Comparison of ENCODE assay signal across 8 cellular contexts in genomic region chr7:727104-727805, GRCh38. TPM values are rescaled to one million over a fixed set of nuclear protein-coding genes. Genes with fewer than 3 reads are reported as not detected.
DNase-seq lines count a peak whose midpoint lies in the region; ATAC-seq and TF ChIP-seq lines count a peak whose summit lies in the region.

PRKAR1B (minus strand) TSS chr7:727281; CDS start chr7:711505, 15,776 bp downstream.

- H3K79me2 ChIP-seq in SK-N-SH (ENCODE audit: insufficient read depth), result peaks cover 60% of the 10 kb centered on the region; the same call in 1 of the 2 replicates
- peaks cover 81% of the 10 kb centered on the region for H3K79me2 ChIP-seq in mammary epithelial cell (ENCODE audit: insufficient read depth, low read length)

- H3K4me2 ChIP-seq in SK-N-SH (peak within 1 kb of the TSS; percentile 95), mammary epithelial cell (ENCODE audit: insufficient read depth, low read depth, low read length) (peak within 1 kb of the TSS; percentile 95)

- TF ChIP-seq EP300 in SK-N-SH (IDR thresholded peaks at IDR 0.05; ENCODE audit: borderline replicate concordance in 1 of 2, low read depth in 1 of 2, low read length in 1 of 2), result no peak

- H3K9me3 ChIP-seq in SK-N-SH (no peaks in the 10 kb centered on the region), mammary epithelial cell (replicated peaks; ENCODE audit: insufficient read depth, low read length) (peaks cover 20% of the 10 kb centered on the region)

- in situ Hi-C loops in mammary epithelial cell (cut with MboI; ENCODE audit: low sequenced_read_pairs in 2 of 2), result no loop called here

- H3K36me3 ChIP-seq in BJ (ENCODE audit: control insufficient read depth, insufficient read depth, low read length) (peaks cover 10% of the 10 kb centered on the region; the same call in 1 of the 2 replicates), SK-N-SH (replicated peaks in 1 of 2; ENCODE audit: control insufficient read depth in 1 of 2, insufficient read depth in 2 of 2, low read length in 1 of 2) (peaks cover 8 to 42% of the 10 kb centered on the region in 2 experiments), mammary epithelial cell (ENCODE audit: insufficient read depth, low read length) (peaks cover 7% of the 10 kb centered on the region)

- H2AFZ ChIP-seq in SK-N-SH (ENCODE audit: low read depth), result peak within 1 kb of the TSS; percentile 86
- H2AFZ ChIP-seq in mammary epithelial cell (ENCODE audit: low read depth, low read length), result peak within 1 kb of the TSS; percentile 82

- WGBS in SK-N-SH (ENCODE audit: low lambda C conversion rate), result under 1% methylated on average over 40 of the region's 66 CpGs
- WGBS in mammary epithelial cell (ENCODE audit: low coverage, missing lambda C conversion rate), result no CpG with 5 or more reads among the region's 66 CpGs

- H3K27me3 ChIP-seq in BJ (ENCODE audit: control insufficient read depth, insufficient read depth, low read length) (no peaks in the 10 kb centered on the region), SK-N-SH (ENCODE audit: insufficient read depth) (no peaks in the 10 kb centered on the region), mammary epithelial cell (ENCODE audit: insufficient read depth, low read length) (no peaks in the 10 kb centered on the region)

- no peak for TF ChIP-seq RAD21 in SK-N-SH (IDR thresholded peaks at IDR 0.05; ENCODE audit: low read length)

- no peaks in the 10 kb centered on the region for H3F3A ChIP-seq in SK-N-SH (replicated peaks; ENCODE audit: insufficient read depth)

- H3K9ac ChIP-seq in SK-N-SH (peak within 1 kb of the TSS; percentile 60), mammary epithelial cell (ENCODE audit: insufficient read depth, low read length) (peak within 1 kb of the TSS; percentile 39)

- H3K9me2 ChIP-seq in SK-N-SH, result no peaks in the 10 kb centered on the region

- dilution Hi-C loops in mammary epithelial cell (cut with HindIII; ENCODE audit: low sequenced_read_pairs), result no loop called here

- BruUV-seq in mammary epithelial cell (replicated peaks; lab: Mats Ljungman, UMichigan), result no TSS peak

- H3K4me3 ChIP-seq in BJ (ENCODE audit: low read depth, low read length) (peak within 1 kb of the TSS; percentile 53), SK-N-SH (ENCODE audit: low read depth in 2 of 2, low read length in 1 of 2) (peak within 1 kb of the TSS; percentile 73 to 83), mammary epithelial cell (replicated peaks in 1 of 3; ENCODE audit: insufficient read depth in 1 of 3, low read depth in 2 of 3, low read length in 3 of 3) (peak within 1 kb of the TSS; percentile 55 to 79 (median 66))

- no peaks in the 10 kb centered on the region for H4K20me1 ChIP-seq in SK-N-SH (ENCODE audit: insufficient read depth)
- H4K20me1 ChIP-seq in mammary epithelial cell (ENCODE audit: insufficient read depth, low read length), result no peaks in the 10 kb centered on the region

- H3K4me1 ChIP-seq in SK-N-SH (ENCODE audit: control insufficient read depth in 1 of 2, insufficient read depth in 2 of 2, low read depth in 1 of 2, low read length in 1 of 2), result peaks cover 7 to 24% of the 10 kb centered on the region in 2 experiments; a peak in 3 of 4 replicates
- peaks cover 24% of the 10 kb centered on the region for H3K4me1 ChIP-seq in mammary epithelial cell (ENCODE audit: insufficient read depth, low read length)

- POLR2A ChIA-PET in BJ (lab: Charles Lee) (interaction anchor here (0.6 kb wide), 1 partner anchor 369 kb away, joined by 3 read pairs; no protein-coding TSS in a partner anchor), SK-N-SH (lab: Yijun Ruan, JAX) (interaction anchor here (0.6 to 2.0 kb wide), 5 partner anchors 8 to 405 kb away, joined by 3 to 25 read pairs (median 3); no protein-coding TSS in a partner anchor)

- intact Hi-C loops in mammary epithelial cell (cut with micrococcal nuclease), result loop anchor here (2.0 kb wide), 1 partner anchor 208 kb away; the partner anchor contains the start of gene PDGFA

- CTCF ChIA-PET in BJ (lab: Yijun Ruan, JAX) (interaction anchor here (1.1 kb wide), 1 partner anchor 10 kb away, joined by 3 read pairs; no protein-coding TSS in a partner anchor), SK-N-SH (lab: Yijun Ruan, JAX) (interaction anchor here (0.6 to 1.5 kb wide), 6 partner anchors 9 to 405 kb away, joined by 3 to 10 read pairs (median 4); no protein-coding TSS in a partner anchor), mammary epithelial cell (lab: Charles Lee; ENCODE audit: low non-redundant PET) (no interaction called here)

- no peak for TF ChIP-seq CTCF in BJ (IDR thresholded peaks at IDR 0.05; ENCODE audit: insufficient read depth, low read depth, low read length)
- no peak for TF ChIP-seq CTCF in SK-N-SH (IDR thresholded peaks at IDR 0.05)
- no peak for TF ChIP-seq CTCF in mammary epithelial cell (conservative IDR thresholded peaks at IDR 0.05 in 1 of 2, IDR thresholded peaks at IDR 0.05 in 1 of 2; ENCODE audit: extremely low read depth in 1 of 2, insufficient read depth in 1 of 2, low read depth in 1 of 2, low read length in 2 of 2)

- ATAC-seq in HG03280 (IDR thresholded peaks at IDR 0.05; ENCODE audit: unreplicated experiment), result peak; percentile 46

- peak within 1 kb of the TSS; percentile 50 to 76 for H3K27ac ChIP-seq in SK-N-SH (ENCODE audit: low read depth in 2 of 2, low read length in 1 of 2)
- H3K27ac ChIP-seq in mammary epithelial cell (ENCODE audit: insufficient read depth, low read depth, low read length), result peak within 1 kb of the TSS; percentile 34

- no peak for DNase-seq in BJ (ENCODE audit: low read depth)
- DNase-seq in GM19238 (ENCODE audit: insufficient read length, low spot score), result peak; percentile 67
- peak; percentile 87 for DNase-seq in SK-N-SH
- DNase-seq in mammary epithelial cell, result no peak
- peak; percentile 44 for DNase-seq in kidney tubule cell (ENCODE audit: low spot score)
- DNase-seq in stimulated activated CD4-positive, alpha-beta T cell treated with anti-CD3 and anti-CD28 coated beads, Interleukin-4, amount 100 ng/mL, for 24 hours, result peak; percentile 29
- no peak for DNase-seq in NCI-H510A (lab: John Stamatoyannopoulos, UW)

TF ChIP-seq in SK-N-SH, 30 proteins besides CTCF, POLR2A, EP300 and RAD21:
- TF ChIP-seq, protein P1, sequence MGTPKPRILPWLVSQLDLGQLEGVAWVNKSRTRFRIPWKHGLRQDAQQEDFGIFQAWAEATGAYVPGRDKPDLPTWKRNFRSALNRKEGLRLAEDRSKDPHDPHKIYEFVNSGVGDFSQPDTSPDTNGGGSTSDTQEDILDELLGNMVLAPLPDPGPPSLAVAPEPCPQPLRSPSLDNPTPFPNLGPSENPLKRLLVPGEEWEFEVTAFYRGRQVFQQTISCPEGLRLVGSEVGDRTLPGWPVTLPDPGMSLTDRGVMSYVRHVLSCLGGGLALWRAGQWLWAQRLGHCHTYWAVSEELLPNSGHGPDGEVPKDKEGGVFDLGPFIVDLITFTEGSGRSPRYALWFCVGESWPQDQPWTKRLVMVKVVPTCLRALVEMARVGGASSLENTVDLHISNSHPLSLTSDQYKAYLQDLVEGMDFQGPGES (IDR thresholded peaks at IDR 0.05; ENCODE audit: low read depth, low read length), result no peak
- TF ChIP-seq RCOR1 (IDR thresholded peaks at IDR 0.05; ENCODE audit: low read length) (no peak), NRF1 (IDR thresholded peaks at IDR 0.05; ENCODE audit: low read depth, low read length) (peak; percentile 63), MXI1 (IDR thresholded peaks at IDR 0.05; ENCODE audit: low read depth, low read length) (peak; percentile 43; the same call in 1 of the 2 replicates)
TF ChIP-seq in SK-N-SH: peak in this region for 2.

RNA-seq across cellular contexts. Expression of gene PRKAR1B, which starts in this region (rescaled TPM):
- polyA plus RNA-seq in BJ (2011; rRNA removed) (7.3 and 7.4 TPM in 2 replicates), SK-N-SH (2012; rRNA removed) (50.5 and 63.7 TPM in 2 replicates), mammary epithelial cell (31.9 TPM)
- 7.2 and 9.1 TPM in 2 replicates for polyA minus RNA-seq in BJ (2011; rRNA and poly(A)+ RNA removed)
- 43.8 and 69.6 TPM in 2 replicates for polyA plus RNA-seq in SK-N-SH (2012; cell fraction: cytosol; rRNA removed)
- 55.8 and 70.9 TPM in 2 replicates for polyA plus RNA-seq in SK-N-SH (2012; cell fraction: nucleus; rRNA removed)
- total RNA-seq in mammary epithelial cell, result 10 to 100 TPM; 24.3 to 34.5 TPM
- 39.9 TPM for polyA minus RNA-seq in mammary epithelial cell

Comparison
In these comparisons a context has a peak if more than half of its experiments do, and no peak if none do; other contexts are left out.
1. DNase-seq: peak in GM19238 (single experiment), SK-N-SH (single experiment), kidney tubule cell (single experiment) and stimulated activated CD4-positive, alpha-beta T cell treated with anti-CD3 and anti-CD28 coated beads, Interleukin-4, amount 100 ng/mL, for 24 hours (single experiment); none in BJ (single experiment), mammary epithelial cell (single experiment) and NCI-H510A (single experiment).
2. Peak in every context shown above with its lines, with median percentiles within 50 percentile points of each other: H3K4me3 ChIP-seq.